In genomic region chr9:23559522-23559921, GRCh38 we compare ENCODE assay signal across 11 cellular contexts.
"Had no signal": no experiment of that assay in that cellular context is flagged by ENCODE, and none has a peak within 500 bp of the region (broad histone marks: within the 10 kb centered on the region; RNA-seq: fewer than 3 reads in every experiment).

No MANE protein-coding gene starts in this region.

- H3K27ac ChIP-seq: GM23248 had no signal

- H3K4me3 ChIP-seq: GM23248, GM23338, HAP-1 had no signal

- FAIRE-seq: H1, H54 had no signal

- H3K4me2 ChIP-seq: GM23338 had no signal

- H3K9ac ChIP-seq: GM23248 had no signal

- DNase-seq: GM23248, GOT3, H7, H9, HCEC 1CT, HFFc6 had no signal

- H2AFZ ChIP-seq: GM23248, GM23338 had no signal

- H3K9me3 ChIP-seq: HAP-1 had no signal

- H3K4me1 ChIP-seq: HAP-1 had no signal

- H3K36me3 ChIP-seq: HAP-1 had no signal

- ATAC-seq: GM23338, HCT116 had no signal
